1 cellular context compared by ENCODE assay signal in the genomic region with DNA sequence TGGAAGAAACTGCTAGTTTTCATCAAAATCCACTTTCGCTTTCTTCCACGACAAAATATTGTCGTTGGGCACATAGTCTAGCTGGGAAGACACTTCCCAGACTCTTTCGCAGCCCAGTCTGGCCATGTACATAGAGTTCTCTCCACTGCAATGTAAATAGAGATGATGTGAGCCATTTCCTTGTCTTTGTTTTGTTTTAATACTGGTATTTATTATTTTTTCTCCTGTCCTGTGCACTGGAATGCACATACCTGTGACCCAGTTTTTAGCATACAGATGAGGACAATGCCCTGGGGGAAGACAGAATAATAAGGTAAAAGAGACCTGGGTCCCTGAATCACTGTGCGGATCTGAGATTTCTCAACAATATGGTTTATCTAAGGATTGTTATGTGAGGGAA.
TF ChIP-seq lines count a peak whose summit lies in the region.

No MANE protein-coding gene starts in this region.

TF ChIP-seq in endothelial cell of umbilical vein, 7 proteins besides CTCF, POLR2A, EP300 and RAD21 (continued from another document):
- TF ChIP-seq GATA2 (IDR thresholded peaks at IDR 0.05; ENCODE audit: insufficient read depth, insufficient read length, low read depth, low read length) = peak; percentile 67
- peak; percentile 38 for TF ChIP-seq JUN (IDR thresholded peaks at IDR 0.05; ENCODE audit: borderline replicate concordance, insufficient read depth, insufficient read length, low read depth)
- TF ChIP-seq FOS (IDR thresholded peaks at IDR 0.05; ENCODE audit: borderline replicate concordance, insufficient read depth, low read length) = peak; percentile 34
- TF ChIP-seq MYC (IDR thresholded peaks at IDR 0.05; ENCODE audit: low read depth, low read length) = no peak
- peak; percentile 78 for TF ChIP-seq POLR2AphosphoS5 (IDR thresholded peaks at IDR 0.05; ENCODE audit: insufficient read depth, low read depth, low read length)
TF ChIP-seq in endothelial cell of umbilical vein: peak in this region for 4.
